In the genomic region with DNA sequence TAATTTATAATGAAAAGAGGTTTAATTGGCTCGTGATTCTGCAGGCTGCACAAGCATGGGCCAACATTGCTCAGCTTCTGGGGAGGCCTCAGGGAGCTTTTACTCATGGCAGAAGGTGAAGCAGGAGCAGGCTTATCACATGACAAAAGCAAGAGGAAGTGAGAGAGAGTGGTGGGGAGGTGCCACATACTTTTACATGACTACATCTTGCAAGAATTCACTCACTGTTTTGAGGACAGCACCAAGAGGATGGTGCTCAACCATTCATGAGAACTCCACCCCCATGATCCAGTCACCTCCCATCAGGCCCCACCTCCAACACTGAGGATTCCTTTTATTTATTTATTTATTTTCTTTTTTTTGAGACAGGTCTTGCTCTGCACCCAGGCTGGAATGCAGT, we compare ENCODE assay signal across 12 cellular contexts. TPM values are rescaled to one million over a fixed set of nuclear protein-coding genes. Genes with fewer than 3 reads are reported as not detected.
DNase-seq lines count a peak whose midpoint lies in the region; ATAC-seq and TF ChIP-seq lines count a peak whose summit lies in the region.
"Had no signal": no experiment of that assay in that cellular context is flagged by ENCODE, and none has a peak within 500 bp of the region (broad histone marks: within the 10 kb centered on the region; RNA-seq: fewer than 3 reads in every experiment).

No MANE protein-coding gene starts in this region.

- intact Hi-C loops in activated B cell treated with CpG ODN at 0.5 μM for 24 hours (cut with micrococcal nuclease): no loop called here
- intact Hi-C loops in left lung (cut with DNase I): no loop called here

- H3K4me1 Mint-ChIP-seq in activated B cell treated with CpG ODN at 0.5 μM for 24 hours: peaks cover 55% of the 10 kb centered on the region

- no peak overlapping the region for H3K4me3 ChIP-seq in left lung
- H3K4me3 ChIP-seq: pancreas had no signal

- H3K36me3 Mint-ChIP-seq in activated B cell treated with CpG ODN at 0.5 μM for 24 hours (ENCODE audit: low read depth): peaks cover 2% of the 10 kb centered on the region

- POLR2A ChIA-PET in activated B cell treated with CpG ODN at 0.5 μM for 24 hours (lab: Charles Lee) (interaction anchor here (0.6 to 1.1 kb wide), 2 partner anchors 28 to 60 kb away, joined by 3 to 8 read pairs; no protein-coding TSS in a partner anchor), GM10248 (lab: Yijun Ruan, JAX) (no interaction called here)

- ATAC-seq in activated B cell treated with CpG ODN at 0.5 μM for 24 hours (ENCODE audit: low read depth): peak; percentile 29
- peak; percentile 66 for ATAC-seq in left lung
- no peak for ATAC-seq in GM19463 (IDR thresholded peaks at IDR 0.05; ENCODE audit: unreplicated experiment)
- no peak for ATAC-seq in GM21381 (IDR thresholded peaks at IDR 0.05; ENCODE audit: unreplicated experiment)
- ATAC-seq in HG02840 (IDR thresholded peaks at IDR 0.05; ENCODE audit: low FRiP score, unreplicated experiment): no peak

- no peak for TF ChIP-seq EP300 in Ishikawa (IDR thresholded peaks at IDR 0.05; ENCODE audit: borderline replicate concordance)

- H3K36me3 ChIP-seq in left lung: no peaks in the 10 kb centered on the region
- H3K36me3 ChIP-seq: pancreas had no signal

- DNase-seq in ELF-1 (ENCODE audit: low read depth, low spot score) (peak; percentile 82), activated B cell treated with CpG ODN at 0.5 μM for 24 hours (no peak), left lung (no peak), GM10248 (ENCODE audit: extremely low spot score) (no peak)
- DNase-seq: effector CD8-positive, alpha-beta T cell; NCI-H2171 treated with DMSO at 0.1 percent for 48 hours; pancreas; stimulated activated naive CD4-positive, alpha-beta T cell treated with Interleukin-2 at 50 U/mL for 16 hours had no signal

- H3K27me3 ChIP-seq in left lung: no peaks in the 10 kb centered on the region
- H3K27me3 ChIP-seq: pancreas had no signal

- no peaks in the 10 kb centered on the region for H3K9me3 Mint-ChIP-seq in activated B cell treated with CpG ODN at 0.5 μM for 24 hours

- peaks cover 0 to 33% of the 10 kb centered on the region in 2 donors for H3K4me1 ChIP-seq in left lung
- H3K4me1 ChIP-seq: pancreas had no signal

- H3K27ac Mint-ChIP-seq in activated B cell treated with CpG ODN at 0.5 μM for 24 hours: peak overlapping the region; percentile 73

- TF ChIP-seq CTCF in activated B cell treated with CpG ODN at 0.5 μM for 24 hours (IDR thresholded peaks at IDR 0.05) (no peak), left lung (IDR thresholded peaks at IDR 0.05) (no peak), GM10248 (IDR thresholded peaks at IDR 0.05; ENCODE audit: control extremely low read depth, extremely low read depth, low read depth, missing control alignments) (no peak)

- TF ChIP-seq RAD21 in Ishikawa (IDR thresholded peaks at IDR 0.05; ENCODE audit: low read depth): no peak

- H3K27ac ChIP-seq in left lung: no peak overlapping the region
- H3K27ac ChIP-seq: pancreas had no signal

- H3K27me3 Mint-ChIP-seq in activated B cell treated with CpG ODN at 0.5 μM for 24 hours: no peaks in the 10 kb centered on the region

- H3K4me3 Mint-ChIP-seq in activated B cell treated with CpG ODN at 0.5 μM for 24 hours: no peak overlapping the region

- no peaks in the 10 kb centered on the region for H3K9me3 ChIP-seq in left lung
- H3K9me3 ChIP-seq: pancreas had no signal

- CTCF ChIA-PET in activated B cell treated with CpG ODN at 0.5 μM for 24 hours (lab: Charles Lee): no interaction called here
- CTCF ChIA-PET in GM10248 (lab: Yijun Ruan, JAX): interaction anchor here (1.1 to 2.6 kb wide), 3 partner anchors 16 to 63 kb away, joined by 4 to 11 read pairs (median 6); no protein-coding TSS in a partner anchor

TF ChIP-seq in Ishikawa, 13 proteins besides CTCF, POLR2A, EP300 and RAD21:
- TF ChIP-seq, protein P1, sequence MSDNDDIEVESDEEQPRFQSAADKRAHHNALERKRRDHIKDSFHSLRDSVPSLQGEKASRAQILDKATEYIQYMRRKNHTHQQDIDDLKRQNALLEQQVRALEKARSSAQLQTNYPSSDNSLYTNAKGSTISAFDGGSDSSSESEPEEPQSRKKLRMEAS (IDR thresholded peaks at IDR 0.05): peak; percentile 60; the same call in 1 of the 2 replicates
- TF ChIP-seq, protein P2, sequence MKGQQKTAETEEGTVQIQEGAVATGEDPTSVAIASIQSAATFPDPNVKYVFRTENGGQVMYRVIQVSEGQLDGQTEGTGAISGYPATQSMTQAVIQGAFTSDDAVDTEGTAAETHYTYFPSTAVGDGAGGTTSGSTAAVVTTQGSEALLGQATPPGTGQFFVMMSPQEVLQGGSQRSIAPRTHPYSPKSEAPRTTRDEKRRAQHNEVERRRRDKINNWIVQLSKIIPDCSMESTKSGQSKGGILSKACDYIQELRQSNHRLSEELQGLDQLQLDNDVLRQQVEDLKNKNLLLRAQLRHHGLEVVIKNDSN (IDR thresholded peaks at IDR 0.05): peak; percentile 79
- TF ChIP-seq FOXM1 (IDR thresholded peaks at IDR 0.05; ENCODE audit: borderline replicate concordance, low read depth): no peak
- TF ChIP-seq TEAD4 (IDR thresholded peaks at IDR 0.05): peak; percentile 86

RNA-seq across cellular contexts. Expression of a gene that starts 5.5 kb away (rescaled TPM):
- total RNA-seq in activated B cell treated with CpG ODN at 0.5 μM for 24 hours (100 and 105 TPM in 2 replicates), left lung (10 to 100 TPM; 72.9 to 86.8 TPM)

RNA-seq across cellular contexts. Expression of a gene that starts 57.5 kb away (rescaled TPM):
- total RNA-seq in activated B cell treated with CpG ODN at 0.5 μM for 24 hours (3.8 and 5.8 TPM in 2 replicates), left lung (1 to 10 TPM; 1.4 to 2.6 TPM)

Comparison
In these comparisons a context has a peak if more than half of its experiments do, and no peak if none do; other contexts are left out.
1. ATAC-seq: peak in activated B cell treated with CpG ODN at 0.5 μM for 24 hours (single experiment) and left lung (single experiment); none in GM19463 (single experiment), GM21381 (single experiment) and HG02840 (single experiment).